Comparison of ENCODE assay signal across 1 cellular context in genomic region chr22:46707305-46707704, GRCh38.
TF ChIP-seq lines count a peak whose summit lies in the region.

No MANE protein-coding gene starts in this region.

TF ChIP-seq in H1, 55 proteins besides CTCF, POLR2A, EP300 and RAD21 (continued from another document):
- TF ChIP-seq RNF2 (IDR thresholded peaks at IDR 0.05; ENCODE audit: borderline replicate concordance, low read depth, low read length, missing control alignments, poor library complexity, severe bottlenecking) (no peak), SIN3A (conservative IDR thresholded peaks at IDR 0.05 in 1 of 2, IDR thresholded peaks at IDR 0.05 in 1 of 2; ENCODE audit: low read depth in 1 of 2, low read length in 2 of 2) (no peak), USF2 (IDR thresholded peaks at IDR 0.05; ENCODE audit: low read length) (no peak), SP2 (IDR thresholded peaks at IDR 0.05; ENCODE audit: low read length) (no peak), CEBPB (IDR thresholded peaks at IDR 0.05; ENCODE audit: low read depth, low read length) (no peak), KDM5A (IDR thresholded peaks at IDR 0.05; ENCODE audit: low read length) (no peak), MAX (IDR thresholded peaks at IDR 0.05) (no peak)
